Comparison of ENCODE assay signal across 18 cellular contexts in genomic region chr3:52470920-52471319, GRCh38. TPM values are rescaled to one million over a fixed set of nuclear protein-coding genes. Genes with fewer than 3 reads are reported as not detected.
"Had no signal": no experiment of that assay in that cellular context is flagged by ENCODE, and none has a peak within 500 bp of the region (broad histone marks: within the 10 kb centered on the region; RNA-seq: fewer than 3 reads in every experiment).

No MANE protein-coding gene starts in this region.

- H3K4me1 Mint-ChIP-seq: activated CD4-positive, alpha-beta T cell treated with anti-CD3 and anti-CD28 coated beads for 36 hours had no signal

- H3K27me3 Mint-ChIP-seq: activated CD4-positive, alpha-beta memory T cell treated with anti-CD3 and anti-CD28 coated beads for 36 hours; activated CD4-positive, alpha-beta T cell treated with anti-CD3 and anti-CD28 coated beads for 36 hours; activated naive CD8-positive, alpha-beta T cell; effector memory CD8-positive, alpha-beta T cell; naive B cell; type B pancreatic cell had no signal

- ATAC-seq: activated CD4-positive, alpha-beta T cell treated with anti-CD3 and anti-CD28 coated beads for 36 hours; effector memory CD8-positive, alpha-beta T cell; foreskin keratinocyte had no signal

- H3K36me3 ChIP-seq: ovary had no signal

- H3K9me3 Mint-ChIP-seq: activated CD4-positive, alpha-beta memory T cell treated with anti-CD3 and anti-CD28 coated beads for 36 hours; effector memory CD8-positive, alpha-beta T cell; immature natural killer cell; naive B cell; type B pancreatic cell had no signal

- H3K27me3 ChIP-seq: body of pancreas, foreskin keratinocyte, ovary had no signal

- DNase-seq: activated CD4-positive, alpha-beta memory T cell treated with anti-CD3 and anti-CD28 coated beads for 36 hours; activated CD4-positive, alpha-beta T cell treated with anti-CD3 and anti-CD28 coated beads for 36 hours; activated effector memory CD4-positive, alpha-beta T cell treated with anti-CD3 and anti-CD28 coated beads, Interleukin-2, amount 50 U/mL, for 16 hours; activated T-cell treated with anti-CD3 and anti-CD28 coated beads, Interleukin-2, amount 50 U/mL, for 48 hours; amniotic stem cell; effector memory CD8-positive, alpha-beta T cell; foreskin keratinocyte; head of caudate nucleus; immature natural killer cell; naive B cell; stimulated activated CD4-positive, alpha-beta T cell treated with anti-CD3 and anti-CD28 coated beads, Interleukin-15, amount 100 ng/mL, for 24 hours; stimulated activated CD4-positive, alpha-beta T cell treated with anti-CD3 and anti-CD28 coated beads, Interleukin-4, amount 100 ng/mL, for 24 hours; stimulated activated naive CD4-positive, alpha-beta T cell treated with Interleukin-2 at 50 U/mL for 16 hours had no signal

- H3K4me3 Mint-ChIP-seq: activated CD4-positive, alpha-beta memory T cell treated with anti-CD3 and anti-CD28 coated beads for 36 hours; activated CD4-positive, alpha-beta T cell treated with anti-CD3 and anti-CD28 coated beads for 36 hours; activated naive CD8-positive, alpha-beta T cell; effector memory CD8-positive, alpha-beta T cell; immature natural killer cell; naive B cell; type B pancreatic cell had no signal

- H3K27ac ChIP-seq: foreskin keratinocyte, ovary had no signal

- H3K27ac Mint-ChIP-seq: activated CD4-positive, alpha-beta memory T cell treated with anti-CD3 and anti-CD28 coated beads for 36 hours; activated CD4-positive, alpha-beta T cell treated with anti-CD3 and anti-CD28 coated beads for 36 hours; activated naive CD8-positive, alpha-beta T cell; effector memory CD8-positive, alpha-beta T cell; type B pancreatic cell had no signal

- H3K4me3 ChIP-seq: body of pancreas, ovary had no signal

- H3K36me3 Mint-ChIP-seq: activated naive CD8-positive, alpha-beta T cell; naive B cell had no signal

- H3K9me3 ChIP-seq: body of pancreas, ovary had no signal

- H3K4me1 ChIP-seq: foreskin keratinocyte had no signal

RNA-seq across cellular contexts. Expression of gene TNNC1, which starts 17.1 kb away (rescaled TPM):
- total RNA-seq: foreskin keratinocyte had no signal
- polyA plus RNA-seq: immature natural killer cell had no signal

RNA-seq across cellular contexts. Expression of gene STAB1, which starts 24.2 kb away (rescaled TPM):
- total RNA-seq: foreskin keratinocyte had no signal

RNA-seq across cellular contexts. Expression of gene SEMA3G, which starts 26.0 kb away (rescaled TPM):
- total RNA-seq: activated CD4-positive, alpha-beta T cell treated with anti-CD3 and anti-CD28 coated beads for 36 hours; T-helper 1 cell treated with Interleukin-12 subunit alpha and Interleukin-12 subunit beta and Interleukin-4 antibody, amounts not matched to agents 30 ng/mL and 1 ng/mL, for 36 hours had no signal
- polyA plus RNA-seq: immature natural killer cell had no signal
